In genomic region chr9:90459321-90459720, GRCh38 we compare ENCODE assay signal across 22 cellular contexts.
DNase-seq lines count a peak whose midpoint lies in the region; ATAC-seq and TF ChIP-seq lines count a peak whose summit lies in the region.
"Had no signal": no experiment of that assay in that cellular context is flagged by ENCODE, and none has a peak within 500 bp of the region (broad histone marks: within the 10 kb centered on the region; RNA-seq: fewer than 3 reads in every experiment).

No MANE protein-coding gene starts in this region.

- no peak overlapping the region for H3K27ac ChIP-seq in trophoblast cell (ENCODE audit: low read depth, low read length)
- H3K27ac ChIP-seq: BLaER1 treated with 17β-estradiol and CSF1 and Interleukin-3, amounts not matched to agents 10 nM and 100 nM; coronary artery; gastrocnemius medialis; spleen had no signal

- no peak overlapping the region for H2AK5ac ChIP-seq in trophoblast cell (ENCODE audit: low read length)

- peaks cover 2% of the 10 kb centered on the region for H3K9me3 ChIP-seq in trophoblast cell (ENCODE audit: insufficient read depth, low read depth, low read length)
- H3K9me3 ChIP-seq: gastrocnemius medialis, spleen had no signal

- H4K8ac ChIP-seq in trophoblast cell (ENCODE audit: low read depth, low read length) = no peak overlapping the region

- H2BK5ac ChIP-seq in trophoblast cell (ENCODE audit: low read depth, low read length, poor library complexity) = no peak overlapping the region

- no peak overlapping the region for H2AFZ ChIP-seq in trophoblast cell (ENCODE audit: insufficient read depth, low read length, poor library complexity)

- H3K18ac ChIP-seq in trophoblast cell (ENCODE audit: low read length) = no peak overlapping the region

- H3K4ac ChIP-seq in trophoblast cell (ENCODE audit: low read depth, low read length) = no peak overlapping the region

- no peaks in the 10 kb centered on the region for H3K79me2 ChIP-seq in trophoblast cell (ENCODE audit: control insufficient read depth, insufficient read depth, low read length, poor library complexity)

- no peak overlapping the region for H4K91ac ChIP-seq in trophoblast cell (ENCODE audit: low read depth, low read length)

- no peak for TF ChIP-seq CTCF in GM12864 (IDR thresholded peaks at IDR 0.05; ENCODE audit: low read depth, low read length, missing control alignments)

- no peaks in the 10 kb centered on the region for H3K27me3 ChIP-seq in trophoblast cell (ENCODE audit: insufficient read depth, low read length)
- H3K27me3 ChIP-seq: BLaER1 treated with 17β-estradiol and CSF1 and Interleukin-3, amounts not matched to agents 10 nM and 100 nM; gastrocnemius medialis; spleen had no signal

- no peaks in the 10 kb centered on the region for H3K36me3 ChIP-seq in trophoblast cell (ENCODE audit: control insufficient read depth in 1 of 2, insufficient read depth in 2 of 2, low read length in 2 of 2)
- H3K36me3 ChIP-seq: BLaER1 treated with 17β-estradiol and CSF1 and Interleukin-3, amounts not matched to agents 10 nM and 100 nM; gastrocnemius medialis; spleen had no signal

- ATAC-seq in GM21825 (IDR thresholded peaks at IDR 0.05; ENCODE audit: unreplicated experiment) = peak; percentile 63
- ATAC-seq in HG03066 (IDR thresholded peaks at IDR 0.05; ENCODE audit: low read depth, unreplicated experiment) = peak; percentile 90
- ATAC-seq in SK-N-SH treated with all-trans-retinoic acid at 6 μM for 48 hours = no peak
- ATAC-seq: gastrocnemius medialis; naive thymus-derived CD8-positive, alpha-beta T cell had no signal

- no peak overlapping the region for H2BK120ac ChIP-seq in trophoblast cell (ENCODE audit: insufficient read depth, low read length, poor library complexity)

- H3K9ac ChIP-seq in trophoblast cell (ENCODE audit: low read length) = no peak overlapping the region
- H3K9ac ChIP-seq: BLaER1 treated with 17β-estradiol and CSF1 and Interleukin-3, amounts not matched to agents 10 nM and 100 nM had no signal

- H3K4me2 ChIP-seq in trophoblast cell (ENCODE audit: low read length) = no peak overlapping the region
- H3K4me2 ChIP-seq: BLaER1 treated with 17β-estradiol and CSF1 and Interleukin-3, amounts not matched to agents 10 nM and 100 nM had no signal

- H3K4me1 ChIP-seq in trophoblast cell (ENCODE audit: control insufficient read depth in 1 of 2, insufficient read depth in 2 of 2, low read length in 2 of 2) = peaks cover 4% of the 10 kb centered on the region in 2 experiments
- H3K4me1 ChIP-seq: BLaER1 treated with 17β-estradiol and CSF1 and Interleukin-3, amounts not matched to agents 10 nM and 100 nM; gastrocnemius medialis; spleen had no signal

- H3K79me1 ChIP-seq in trophoblast cell (ENCODE audit: low read length) = peaks cover 2% of the 10 kb centered on the region

- H3K23ac ChIP-seq in trophoblast cell (ENCODE audit: low read length) = no peak overlapping the region

- H3K14ac ChIP-seq in trophoblast cell (ENCODE audit: low read length) = no peak overlapping the region

- H3K4me3 ChIP-seq in GM12864 (ENCODE audit: low read depth, low read length) (no peak overlapping the region), trophoblast cell (ENCODE audit: low read depth, low read length) (no peak overlapping the region)
- H3K4me3 ChIP-seq: BLaER1 treated with 17β-estradiol and CSF1 and Interleukin-3, amounts not matched to agents 10 nM and 100 nM; coronary artery; gastrocnemius medialis; lung; spleen had no signal

- DNase-seq in GM12864 (ENCODE audit: low read depth) = peak; percentile 13
- DNase-seq in GM19240 (ENCODE audit: insufficient read length, low spot score) = peak; percentile 24
- DNase-seq in NCI-H1930 (lab: John Stamatoyannopoulos, UW) = no peak
- DNase-seq in activated effector memory CD4-positive, alpha-beta T cell treated with anti-CD3 and anti-CD28 coated beads, Interleukin-2, amount 50 U/mL, for 16 hours = no peak
- DNase-seq in trophoblast cell = no peak
- DNase-seq: activated CD4-positive, alpha-beta T cell treated with anti-CD3 and anti-CD28 coated beads for 4 hours; activated CD8-positive, alpha-beta memory T cell treated with anti-CD3 and anti-CD28 coated beads, Interleukin-2, amount 50 U/mL, for 4 hours; activated naive CD4-positive, alpha-beta T cell treated with anti-CD3 and anti-CD28 coated beads, Interleukin-2, amount 10 ng/mL, durations not matched to agents 7 days and 5 days; DMS79 treated with DMSO at 0.1 percent for 48 hours; gastrocnemius medialis; Kasumi-1; naive thymus-derived CD8-positive, alpha-beta T cell; NCI-H510A; OCI-M1; spleen; stimulated activated naive CD4-positive, alpha-beta T cell had no signal

- no CpG with 5 or more reads among the region's 4 CpGs for WGBS in trophoblast cell (ENCODE audit: extremely low coverage, insufficient coverage, insufficient read length)

- no peak overlapping the region for H2BK12ac ChIP-seq in trophoblast cell (ENCODE audit: low read length)

- H4K12ac ChIP-seq in trophoblast cell (ENCODE audit: low read depth, low read length) = no peak overlapping the region

TF ChIP-seq in SK-N-SH treated with all-trans-retinoic acid at 6 μM for 48 hours, 23 proteins besides CTCF, POLR2A, EP300 and RAD21:
- TF ChIP-seq ZNF565 (CRISPR knock-in tag; conservative IDR thresholded peaks at IDR 0.05; ENCODE audit: low read depth) = no peak

Comparison
In these comparisons a context has a peak if more than half of its experiments do, and no peak if none do; other contexts are left out.
1. DNase-seq: peak in GM12864 (single experiment) and GM19240 (single experiment); none in NCI-H1930 (0 of 2), activated effector memory CD4-positive, alpha-beta T cell treated with anti-CD3 and anti-CD28 coated beads, Interleukin-2, amount 50 U/mL, for 16 hours (single experiment) and trophoblast cell (0 of 2).